Comparison of ENCODE assay signal across 16 cellular contexts in genomic region chr6:169854083-169854725, GRCh38.
"Had no signal": no experiment of that assay in that cellular context is flagged by ENCODE, and none has a peak within 500 bp of the region (broad histone marks: within the 10 kb centered on the region; RNA-seq: fewer than 3 reads in every experiment).

No MANE protein-coding gene starts in this region.

- H3K36me3 ChIP-seq: brain microvascular endothelial cell, pancreas, suprapubic skin, upper lobe of left lung had no signal

- H3K27ac Mint-ChIP-seq: activated naive CD8-positive, alpha-beta T cell treated with anti-CD3 and anti-CD28 coated beads, Interleukin-2, amount 10 ng/mL, durations not matched to agents 7 days and 5 days; activated T-cell treated with anti-CD3 and anti-CD28 coated beads, Interleukin-2, amount 50 U/mL, for 72 hours; effector memory CD8-positive, alpha-beta T cell; immature natural killer cell had no signal

- H3K9me3 Mint-ChIP-seq: effector memory CD8-positive, alpha-beta T cell had no signal

- H3K27ac ChIP-seq: brain microvascular endothelial cell, epithelial cell of prostate, pancreas, SK-N-MC, suprapubic skin had no signal

- DNase-seq: activated naive CD8-positive, alpha-beta T cell treated with anti-CD3 and anti-CD28 coated beads, Interleukin-2, amount 10 ng/mL, durations not matched to agents 7 days and 5 days; activated T-cell treated with anti-CD3 and anti-CD28 coated beads, Interleukin-2, amount 50 U/mL, for 72 hours; brain microvascular endothelial cell; dermis blood vessel endothelial cell; effector memory CD8-positive, alpha-beta T cell; immature natural killer cell; pancreas; retina; stimulated activated CD4-positive, alpha-beta T cell treated with anti-CD3 and anti-CD28 coated beads, Interleukin-4, amount 100 ng/mL, for 4 hours; stimulated activated naive CD8-positive, alpha-beta T cell treated with anti-CD3 and anti-CD28 coated beads, Interleukin-15, Interleukin-2, amounts not matched to agents 100 U/mL and 50 U/mL, for 24 hours had no signal

- H3K9me3 ChIP-seq: pancreas, suprapubic skin had no signal

- ATAC-seq: activated CD4-positive, CD25-positive, alpha-beta regulatory T cell treated with anti-CD3 and anti-CD28 coated beads, Interleukin-2, amount 50 U/mL, for 24 hours; activated T-cell treated with anti-CD3 and anti-CD28 coated beads, Interleukin-2, amount 50 U/mL, for 72 hours; effector memory CD8-positive, alpha-beta T cell; pancreas; stimulated activated naive CD8-positive, alpha-beta T cell treated with anti-CD3 and anti-CD28 coated beads, Interleukin-15, Interleukin-2, amounts not matched to agents 100 U/mL and 50 U/mL, for 24 hours had no signal

- H3K36me3 Mint-ChIP-seq: activated naive CD8-positive, alpha-beta T cell treated with anti-CD3 and anti-CD28 coated beads, Interleukin-2, amount 10 ng/mL, durations not matched to agents 7 days and 5 days had no signal

- H3K27me3 ChIP-seq: brain microvascular endothelial cell, pancreas, suprapubic skin, upper lobe of left lung had no signal

- H3K4me3 ChIP-seq: pancreas, SK-N-MC, suprapubic skin, upper lobe of left lung had no signal

- H3K4me1 Mint-ChIP-seq: activated naive CD8-positive, alpha-beta T cell treated with anti-CD3 and anti-CD28 coated beads, Interleukin-2, amount 10 ng/mL, durations not matched to agents 7 days and 5 days; immature natural killer cell had no signal

- H3K4me1 ChIP-seq: pancreas had no signal

- H3K4me3 Mint-ChIP-seq: activated naive CD8-positive, alpha-beta T cell treated with anti-CD3 and anti-CD28 coated beads, Interleukin-2, amount 10 ng/mL, durations not matched to agents 7 days and 5 days; activated T-cell treated with anti-CD3 and anti-CD28 coated beads, Interleukin-2, amount 50 U/mL, for 72 hours; effector memory CD8-positive, alpha-beta T cell; immature natural killer cell; neural crest cell had no signal
